ENCODE assay signal across 21 cellular contexts in the genomic region with DNA sequence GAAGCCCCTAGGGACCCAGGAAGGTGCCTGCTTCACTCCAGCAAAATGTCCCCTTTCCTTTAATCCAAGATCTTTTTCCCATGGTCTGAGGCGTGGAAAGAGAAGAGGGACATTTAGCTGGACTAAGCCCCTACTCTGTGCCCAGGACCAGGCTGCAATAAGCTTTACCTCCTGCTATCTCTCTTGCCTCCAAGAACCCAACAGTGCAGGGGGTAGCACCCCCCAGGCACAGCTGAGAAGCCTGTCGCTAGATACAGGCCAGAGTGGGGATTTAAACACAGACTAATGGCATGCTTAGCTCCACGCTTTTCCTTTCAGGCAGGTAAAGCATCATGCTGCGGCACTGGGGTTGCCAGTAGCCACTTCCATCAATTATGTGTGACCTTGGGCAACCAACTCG. TPM values are rescaled to one million over a fixed set of nuclear protein-coding genes. Genes with fewer than 3 reads are reported as not detected.
A peak's percentile ranks its signal among the peaks of the same experiment; 100 is the strongest.
DNase-seq lines count a peak whose midpoint lies in the region; ATAC-seq and TF ChIP-seq lines count a peak whose summit lies in the region.
"Had no signal": no experiment of that assay in that cellular context is flagged by ENCODE, and none has a peak within 500 bp of the region (broad histone marks: within the 10 kb centered on the region; RNA-seq: fewer than 3 reads in every experiment).

No MANE protein-coding gene starts in this region.

- no peaks in the 10 kb centered on the region for H3K27me3 ChIP-seq in BLaER1 treated with 17β-estradiol and CSF1 and Interleukin-3, amounts not matched to agents 10 nM and 100 nM
- no peaks in the 10 kb centered on the region for H3K27me3 ChIP-seq in fibroblast of lung (ENCODE audit: control insufficient read depth, insufficient read depth, low read length)
- H3K27me3 ChIP-seq in CD4-positive, alpha-beta memory T cell (ENCODE audit: insufficient read depth, low read length), result no peaks in the 10 kb centered on the region

- H3K9ac ChIP-seq in BLaER1 treated with 17β-estradiol and CSF1 and Interleukin-3, amounts not matched to agents 10 nM and 100 nM, result peak overlapping the region; percentile 4 to 64 (median 34); a peak in 14 of 22 replicates
- H3K9ac ChIP-seq in fibroblast of lung (ENCODE audit: insufficient read depth, low read length), result no peak overlapping the region

- no peaks in the 10 kb centered on the region for H3K9me3 ChIP-seq in BLaER1 treated with 17β-estradiol and CSF1 and Interleukin-3, amounts not matched to agents 10 nM and 100 nM (replicated peaks in 1 of 11)
- H3K9me3 ChIP-seq in HEK293 (ENCODE audit: control insufficient read depth, insufficient read depth, low read depth, low read length) (no peaks in the 10 kb centered on the region), fibroblast of lung (ENCODE audit: control insufficient read depth, insufficient read depth, low read depth, low read length) (no peaks in the 10 kb centered on the region)
- H3K9me3 ChIP-seq in CD4-positive, alpha-beta memory T cell (ENCODE audit: control insufficient read depth in 1 of 2, low read length in 2 of 2), result no peaks in the 10 kb centered on the region

- no peaks in the 10 kb centered on the region for H3K36me3 ChIP-seq in BLaER1 treated with 17β-estradiol and CSF1 and Interleukin-3, amounts not matched to agents 10 nM and 100 nM
- no peaks in the 10 kb centered on the region for H3K36me3 ChIP-seq in HEK293 (ENCODE audit: control insufficient read depth in 2 of 2, insufficient read depth in 1 of 2, low read length in 2 of 2)
- H3K36me3 ChIP-seq in fibroblast of lung (ENCODE audit: control insufficient read depth, insufficient read depth, low read length), result no peaks in the 10 kb centered on the region
- H3K36me3 ChIP-seq in CD4-positive, alpha-beta memory T cell (ENCODE audit: insufficient read depth, low read length), result no peaks in the 10 kb centered on the region

- intact Hi-C loops in activated T-helper 2 cell treated with anti-CD3 and anti-CD28 coated beads, Interferon-gamma antibody, Interleukin-2, Interleukin-4, amounts not matched to agents 10 μg/mL and 5 μg/mL and 100 μg/mL, durations not matched to agents 14 hours and 24 hours and 36 hours (cut with micrococcal nuclease), result loop anchor here (5.0 to 10.0 kb wide), 5 partner anchors 115 to 1863 kb away; a partner anchor contains a TSS
- intact Hi-C loops in CD4-positive, alpha-beta memory T cell (cut with micrococcal nuclease), result no loop called here

- no peaks in the 10 kb centered on the region for H3K9me3 Mint-ChIP-seq in activated T-helper 2 cell treated with anti-CD3 and anti-CD28 coated beads, Interferon-gamma antibody, Interleukin-2, Interleukin-4, amounts not matched to agents 10 μg/mL and 5 μg/mL and 100 μg/mL, durations not matched to agents 14 hours and 24 hours and 36 hours
- H3K9me3 Mint-ChIP-seq in CD4-positive, alpha-beta memory T cell, result no peaks in the 10 kb centered on the region
- H3K9me3 Mint-ChIP-seq: CD8-positive, alpha-beta memory T cell had no signal

- peak overlapping the region; percentile 14 to 81 (median 49); a peak in 21 of 22 replicates for H3K27ac ChIP-seq in BLaER1 treated with 17β-estradiol and CSF1 and Interleukin-3, amounts not matched to agents 10 nM and 100 nM
- H3K27ac ChIP-seq in HEK293 (ENCODE audit: extremely low read depth, low read depth, low read length), result no peak overlapping the region
- H3K27ac ChIP-seq in fibroblast of lung (ENCODE audit: insufficient read depth, low read length), result peak overlapping the region; percentile 2
- no peak overlapping the region for H3K27ac ChIP-seq in CD4-positive, alpha-beta memory T cell (ENCODE audit: low read depth, low read length)

- no peaks in the 10 kb centered on the region for H3K36me3 Mint-ChIP-seq in activated T-helper 2 cell treated with anti-CD3 and anti-CD28 coated beads, Interferon-gamma antibody, Interleukin-2, Interleukin-4, amounts not matched to agents 10 μg/mL and 5 μg/mL and 100 μg/mL, durations not matched to agents 14 hours and 24 hours and 36 hours (ENCODE audit: low read depth)
- H3K36me3 Mint-ChIP-seq in CD4-positive, alpha-beta memory T cell, result no peaks in the 10 kb centered on the region
- H3K36me3 Mint-ChIP-seq: CD8-positive, alpha-beta memory T cell had no signal

- peak overlapping the region; percentile 74 to 97 (median 87) for H3K4me2 ChIP-seq in BLaER1 treated with 17β-estradiol and CSF1 and Interleukin-3, amounts not matched to agents 10 nM and 100 nM
- H3K4me2 ChIP-seq in fibroblast of lung (ENCODE audit: extremely low read depth, insufficient read depth, low read length), result no peak overlapping the region

- H3K27me3 Mint-ChIP-seq in activated T-helper 2 cell treated with anti-CD3 and anti-CD28 coated beads, Interferon-gamma antibody, Interleukin-2, Interleukin-4, amounts not matched to agents 10 μg/mL and 5 μg/mL and 100 μg/mL, durations not matched to agents 14 hours and 24 hours and 36 hours (ENCODE audit: low read depth), result no peaks in the 10 kb centered on the region
- peaks cover 6 to 7% of the 10 kb centered on the region in 2 donors for H3K27me3 Mint-ChIP-seq in CD4-positive, alpha-beta memory T cell

- peaks cover 79% of the 10 kb centered on the region for H3K4me1 Mint-ChIP-seq in activated T-helper 2 cell treated with anti-CD3 and anti-CD28 coated beads, Interferon-gamma antibody, Interleukin-2, Interleukin-4, amounts not matched to agents 10 μg/mL and 5 μg/mL and 100 μg/mL, durations not matched to agents 14 hours and 24 hours and 36 hours (ENCODE audit: low read depth)
- H3K4me1 Mint-ChIP-seq in CD4-positive, alpha-beta memory T cell, result peaks cover 0 to 11% (median 3%) of the 10 kb centered on the region in 4 donors

- no peak for ATAC-seq in GM21367 (IDR thresholded peaks at IDR 0.05; ENCODE audit: unreplicated experiment)
- no peak for ATAC-seq in GM18519 (IDR thresholded peaks at IDR 0.05; ENCODE audit: low FRiP score, unreplicated experiment)
- ATAC-seq: Panc1, SK-N-SH treated with all-trans-retinoic acid at 6 μM for 48 hours had no signal

- peak overlapping the region; percentile 94 for H3K27ac Mint-ChIP-seq in activated T-helper 2 cell treated with anti-CD3 and anti-CD28 coated beads, Interferon-gamma antibody, Interleukin-2, Interleukin-4, amounts not matched to agents 10 μg/mL and 5 μg/mL and 100 μg/mL, durations not matched to agents 14 hours and 24 hours and 36 hours
- H3K27ac Mint-ChIP-seq in CD4-positive, alpha-beta memory T cell, result no peak overlapping the region
- H3K27ac Mint-ChIP-seq: CD8-positive, alpha-beta memory T cell had no signal

- no peak overlapping the region for H3K4me3 Mint-ChIP-seq in activated T-helper 2 cell treated with anti-CD3 and anti-CD28 coated beads, Interferon-gamma antibody, Interleukin-2, Interleukin-4, amounts not matched to agents 10 μg/mL and 5 μg/mL and 100 μg/mL, durations not matched to agents 14 hours and 24 hours and 36 hours (ENCODE audit: low read depth)
- H3K4me3 Mint-ChIP-seq in CD4-positive, alpha-beta memory T cell, result no peak overlapping the region
- H3K4me3 Mint-ChIP-seq: CD8-positive, alpha-beta memory T cell had no signal

- no peak overlapping the region; a peak in 1 of 20 replicates for H3K4me3 ChIP-seq in BLaER1 treated with 17β-estradiol and CSF1 and Interleukin-3, amounts not matched to agents 10 nM and 100 nM
- H3K4me3 ChIP-seq in HEK293 (ENCODE audit: low read depth, low read length), result no peak overlapping the region
- H3K4me3 ChIP-seq in fibroblast of lung (replicated peaks in 1 of 4; ENCODE audit: control extremely low read depth in 1 of 4, insufficient read depth in 1 of 4, low read depth in 3 of 4, low read length in 4 of 4), result no peak overlapping the region
- no peak overlapping the region for H3K4me3 ChIP-seq in CD4-positive, alpha-beta memory T cell (ENCODE audit: low read length in 2 of 2)

- no peaks in the 10 kb centered on the region for H4K20me1 ChIP-seq in BLaER1 treated with 17β-estradiol and CSF1 and Interleukin-3, amounts not matched to agents 10 nM and 100 nM
- no peaks in the 10 kb centered on the region for H4K20me1 ChIP-seq in fibroblast of lung (ENCODE audit: control insufficient read depth, extremely low read depth, insufficient read depth, low read length)

- CTCF ChIA-PET in HEK293 (lab: Yijun Ruan, JAX), result interaction anchor here (0.6 to 1.2 kb wide), 5 partner anchors 10 to 217 kb away, joined by 3 to 4 read pairs (median 3); no protein-coding TSS in a partner anchor
- CTCF ChIA-PET in CD4-positive, alpha-beta memory T cell (lab: Charles Lee; ENCODE audit: partially characterized antibody), result no interaction called here

- POLR2A ChIA-PET in HEK293 (lab: Yijun Ruan, JAX), result no interaction called here
- POLR2A ChIA-PET in CD4-positive, alpha-beta memory T cell (lab: Charles Lee; ENCODE audit: partially characterized antibody), result no interaction called here

- TF ChIP-seq CTCF in HEK293 (tag by site-specific recombination; IDR thresholded peaks at IDR 0.05) (no peak), fibroblast of lung (conservative IDR thresholded peaks at IDR 0.05 in 1 of 2, IDR thresholded peaks at IDR 0.05 in 1 of 2; ENCODE audit: low read depth in 1 of 2, low read length in 2 of 2) (no peak)

- H3K79me2 ChIP-seq in fibroblast of lung (ENCODE audit: control insufficient read depth, insufficient read depth, low read length), result no peaks in the 10 kb centered on the region

- H3K4me1 ChIP-seq in BLaER1 treated with 17β-estradiol and CSF1 and Interleukin-3, amounts not matched to agents 10 nM and 100 nM, result peaks cover 72 to 92% (median 87%) of the 10 kb centered on the region in 10 experiments
- H3K4me1 ChIP-seq in HEK293 (ENCODE audit: control insufficient read depth, insufficient read depth, low read length), result no peaks in the 10 kb centered on the region
- no peaks in the 10 kb centered on the region for H3K4me1 ChIP-seq in fibroblast of lung (ENCODE audit: control insufficient read depth, extremely low read depth, insufficient read depth, low read length)
- no peaks in the 10 kb centered on the region for H3K4me1 ChIP-seq in CD4-positive, alpha-beta memory T cell (ENCODE audit: insufficient read depth, low read length)

- DNase-seq in activated T-helper 2 cell treated with anti-CD3 and anti-CD28 coated beads, Interferon-gamma antibody, Interleukin-2, Interleukin-4, amounts not matched to agents 10 μg/mL and 5 μg/mL and 100 μg/mL, durations not matched to agents 14 hours and 24 hours and 36 hours (ENCODE audit: low spot score), result no peak
- DNase-seq in fibroblast of lung (ENCODE audit: low read depth in 2 of 2) (no peak), NCI-H187 treated with DMSO at 0.1 percent for 48 hours (lab: John Stamatoyannopoulos, UW) (no peak)
- DNase-seq in CD4-positive, alpha-beta memory T cell, result no peak
- DNase-seq: ACHN; CD8-positive, alpha-beta memory T cell; GF-D8; NCI-H1092; NCI-H2107; NCI-H345; NCI-H748 treated with DMSO at 0.1 percent for 48 hours; Right ventricle myocardium superior had no signal

- H2AFZ ChIP-seq in fibroblast of lung (ENCODE audit: low read length), result no peak overlapping the region

RNA-seq across cellular contexts. Expression of a gene that starts 24.5 kb away (rescaled TPM):
- total RNA-seq in activated T-helper 2 cell treated with anti-CD3 and anti-CD28 coated beads, Interferon-gamma antibody, Interleukin-2, Interleukin-4, amounts not matched to agents 10 μg/mL and 5 μg/mL and 100 μg/mL, durations not matched to agents 14 hours and 24 hours and 36 hours, result 88.1 and 98.4 TPM in 2 replicates
- not detected in 2 replicates for total RNA-seq in fibroblast of lung
- not detected in 2 replicates for polyA plus RNA-seq in fibroblast of lung
- polyA plus RNA-seq in fibroblast of lung (2012), result not detected in 2 replicates
- not detected in 2 replicates for polyA minus RNA-seq in fibroblast of lung (ENCODE audit: low replicate concordance)
- not detected for total RNA-seq in CD4-positive, alpha-beta memory T cell
- not detected for polyA plus RNA-seq in CD4-positive, alpha-beta memory T cell
- total RNA-seq: H1, HT1080, M059J, Right ventricle myocardium superior had no signal
- polyA plus RNA-seq: CD8-positive, alpha-beta memory T cell; H1 had no signal

RNA-seq across cellular contexts. Expression of a gene that starts 31.3 kb away (rescaled TPM):
- total RNA-seq in activated T-helper 2 cell treated with anti-CD3 and anti-CD28 coated beads, Interferon-gamma antibody, Interleukin-2, Interleukin-4, amounts not matched to agents 10 μg/mL and 5 μg/mL and 100 μg/mL, durations not matched to agents 14 hours and 24 hours and 36 hours, result not detected in 2 replicates
- total RNA-seq in fibroblast of lung, result under 0.01 TPM in 1 of 2 replicates, not detected in the other
- 1.7 TPM in 1 of 2 replicates, not detected in the other for polyA plus RNA-seq in fibroblast of lung
- polyA plus RNA-seq in fibroblast of lung (2012), result 1.1 TPM in 1 of 2 replicates, not detected in the other
- polyA minus RNA-seq in fibroblast of lung (ENCODE audit: low replicate concordance), result not detected in 2 replicates
- total RNA-seq in CD4-positive, alpha-beta memory T cell, result not detected
- not detected for polyA plus RNA-seq in CD4-positive, alpha-beta memory T cell
- total RNA-seq: CD8-positive, alpha-beta memory T cell; H1; HT1080; M059J had no signal
- polyA plus RNA-seq: CD8-positive, alpha-beta memory T cell; H1 had no signal

Comparison
In these comparisons a context has a peak if more than half of its experiments do, and no peak if none do; other contexts are left out.
1. H3K27ac ChIP-seq: peak in BLaER1 treated with 17β-estradiol and CSF1 and Interleukin-3, amounts not matched to agents 10 nM and 100 nM (11 of 11) and fibroblast of lung (single experiment); none in HEK293 (single experiment) and CD4-positive, alpha-beta memory T cell (single experiment).
2. RNA of a gene that starts 24.5 kb away (total RNA-seq): 88.1 to 98.4 TPM in activated T-helper 2 cell treated with anti-CD3 and anti-CD28 coated beads, Interferon-gamma antibody, Interleukin-2, Interleukin-4, amounts not matched to agents 10 μg/mL and 5 μg/mL and 100 μg/mL, durations not matched to agents 14 hours and 24 hours and 36 hours; not detected in fibroblast of lung and not detected in CD4-positive, alpha-beta memory T cell; every median in the first group is over 10 times any median in the second.